ENCODE assay signal across 9 cellular contexts in genomic region chr10:17375936-17376584, GRCh38.
A peak's percentile ranks its signal among the peaks of the same experiment; 100 is the strongest.
DNase-seq lines count a peak whose midpoint lies in the region; ATAC-seq and TF ChIP-seq lines count a peak whose summit lies in the region.
"Had no signal": no experiment of that assay in that cellular context is flagged by ENCODE, and none has a peak within 500 bp of the region (broad histone marks: within the 10 kb centered on the region; RNA-seq: fewer than 3 reads in every experiment).

No MANE protein-coding gene starts in this region.

- H3K4me3 Mint-ChIP-seq in activated naive CD4-positive, alpha-beta T cell treated with anti-CD3 and anti-CD28 coated beads for 36 hours = no peak overlapping the region
- no peak overlapping the region for H3K4me3 Mint-ChIP-seq in nephron progenitor cell
- H3K4me3 Mint-ChIP-seq: brain had no signal

- H3K4me1 Mint-ChIP-seq in activated naive CD4-positive, alpha-beta T cell treated with anti-CD3 and anti-CD28 coated beads for 36 hours (ENCODE audit: low read depth) = no peaks in the 10 kb centered on the region
- H3K4me1 Mint-ChIP-seq in nephron progenitor cell = peaks cover 49% of the 10 kb centered on the region

- no peak for ATAC-seq in GM19463 (IDR thresholded peaks at IDR 0.05; ENCODE audit: unreplicated experiment)
- no peak for ATAC-seq in GM19455 (IDR thresholded peaks at IDR 0.05; ENCODE audit: unreplicated experiment)

- H3K27ac Mint-ChIP-seq in activated naive CD4-positive, alpha-beta T cell treated with anti-CD3 and anti-CD28 coated beads for 36 hours = no peak overlapping the region
- H3K27ac Mint-ChIP-seq in nephron progenitor cell = no peak overlapping the region
- H3K27ac Mint-ChIP-seq: brain had no signal

- CTCF ChIA-PET in activated naive CD4-positive, alpha-beta T cell treated with anti-CD3 and anti-CD28 coated beads for 36 hours (lab: Charles Lee) = interaction anchor here (0.6 to 3.9 kb wide), 13 partner anchors 9 to 278 kb away, joined by 3 to 18 read pairs (median 4); no protein-coding TSS in a partner anchor

- DNase-seq in EH (ENCODE audit: low read depth) (peak; percentile 30), HuH-7 (ENCODE audit: low spot score) (peak; percentile 39), nephron progenitor cell (peak; percentile 25), NCI-H345 treated with DMSO at 0.1 percent for 48 hours (lab: John Stamatoyannopoulos, UW; ENCODE audit: unreplicated experiment) (no peak)
- peak; percentile 48 for DNase-seq in activated naive CD4-positive, alpha-beta T cell treated with anti-CD3 and anti-CD28 coated beads for 36 hours
- no peak for DNase-seq in effector CD8-positive, alpha-beta T cell (lab: John Stamatoyannopoulos, UW)

- H3K9me3 Mint-ChIP-seq in activated naive CD4-positive, alpha-beta T cell treated with anti-CD3 and anti-CD28 coated beads for 36 hours = no peaks in the 10 kb centered on the region
- peaks cover 13% of the 10 kb centered on the region for H3K9me3 Mint-ChIP-seq in nephron progenitor cell

- peaks cover 4% of the 10 kb centered on the region for H3K27me3 Mint-ChIP-seq in activated naive CD4-positive, alpha-beta T cell treated with anti-CD3 and anti-CD28 coated beads for 36 hours (ENCODE audit: low read depth)
- H3K27me3 Mint-ChIP-seq in nephron progenitor cell (ENCODE audit: low read depth, poor library complexity) = no peaks in the 10 kb centered on the region

- no peaks in the 10 kb centered on the region for H3K36me3 Mint-ChIP-seq in activated naive CD4-positive, alpha-beta T cell treated with anti-CD3 and anti-CD28 coated beads for 36 hours (ENCODE audit: low read depth)
- peaks cover 17% of the 10 kb centered on the region for H3K36me3 Mint-ChIP-seq in nephron progenitor cell (ENCODE audit: low read depth)
- H3K36me3 Mint-ChIP-seq: brain had no signal

- TF ChIP-seq CTCF in nephron progenitor cell (IDR thresholded peaks at IDR 0.05) = peak; percentile 43

- intact Hi-C loops in activated naive CD4-positive, alpha-beta T cell treated with anti-CD3 and anti-CD28 coated beads for 36 hours (cut with micrococcal nuclease) = loop anchor here (1.0 kb wide), 1 partner anchor 86 kb away; no protein-coding TSS in a partner anchor

Comparison
In these comparisons a context has a peak if more than half of its experiments do, and no peak if none do; other contexts are left out.
1. DNase-seq: peak in EH (single experiment), HuH-7 (single experiment), activated naive CD4-positive, alpha-beta T cell treated with anti-CD3 and anti-CD28 coated beads for 36 hours (single experiment) and nephron progenitor cell (single experiment); none in NCI-H345 treated with DMSO at 0.1 percent for 48 hours (single experiment) and effector CD8-positive, alpha-beta T cell (single experiment).